ENCODE assay signal across 28 cellular contexts in genomic region chr1:156647351-156647750, GRCh38. TPM values are rescaled to one million over a fixed set of nuclear protein-coding genes. Genes with fewer than 3 reads are reported as not detected.
"Had no signal": no experiment of that assay in that cellular context is flagged by ENCODE, and none has a peak within 500 bp of the region (broad histone marks: within the 10 kb centered on the region; RNA-seq: fewer than 3 reads in every experiment).

No MANE protein-coding gene starts in this region.

- ATAC-seq: effector memory CD8-positive, alpha-beta T cell; left lobe of liver; natural killer cell; stimulated activated effector memory CD8-positive, alpha-beta T cell treated with anti-CD3 and anti-CD28 coated beads, Interleukin-12 subunit alpha, Interleukin-12 subunit beta, amount 100 ng/mL, for 72 hours had no signal

- H3K79me2 ChIP-seq: parathyroid adenoma had no signal

- H3K9ac ChIP-seq: parathyroid adenoma had no signal

- H3K9me3 ChIP-seq: sigmoid colon, stomach, thyroid gland, vagina had no signal

- H3K4me1 ChIP-seq: parathyroid adenoma had no signal

- H2AFZ ChIP-seq: parathyroid adenoma had no signal

- DNase-seq: effector memory CD8-positive, alpha-beta T cell; head of caudate nucleus; natural killer cell; occipital lobe; sigmoid colon; stimulated activated CD4-positive, alpha-beta T cell treated with anti-CD3 and anti-CD28 coated beads, Interleukin-2, amount 100 ng/mL, for 24 hours; stimulated activated CD4-positive, alpha-beta T cell treated with anti-CD3 and anti-CD28 coated beads, Interleukin-4, amount 100 ng/mL, for 24 hours; stimulated activated naive CD4-positive, alpha-beta T cell treated with Interleukin-2 at 50 U/mL for 16 hours; stomach; thyroid gland; trophoblast cell had no signal

- H3K4me3 ChIP-seq: coronary artery, lung, sigmoid colon, stomach, thyroid gland, vagina had no signal

- H3K27ac ChIP-seq: coronary artery, parathyroid adenoma, sigmoid colon, stomach, thyroid gland, vagina had no signal

- FAIRE-seq: endometrium, frontal cortex, keratinocyte had no signal

- H3K27me3 ChIP-seq: vagina had no signal

- H3K36me3 ChIP-seq: sigmoid colon, stomach, thyroid gland, vagina had no signal

RNA-seq across cellular contexts. Expression of gene BCAN, which starts 5.4 kb away (rescaled TPM):
- total RNA-seq: dermis microvascular lymphatic vessel endothelial cell, fibroblast of villous mesenchyme, glomerular endothelial cell, left lobe of liver, liver, mononuclear cell, progenitor cell of endocrine pancreas, subcutaneous adipose tissue had no signal
- polyA plus RNA-seq: keratinocyte, neural cell had no signal

RNA-seq across cellular contexts. Expression of gene HAPLN2, which starts 28.1 kb away (rescaled TPM):
- total RNA-seq: dermis microvascular lymphatic vessel endothelial cell, fibroblast of villous mesenchyme, glomerular endothelial cell, left lobe of liver, natural killer cell, occipital lobe, stomach, vagina had no signal
- polyA plus RNA-seq: keratinocyte had no signal

RNA-seq across cellular contexts. Expression of gene NES, which starts 29.9 kb away (rescaled TPM):
- total RNA-seq: mononuclear cell, natural killer cell had no signal
- polyA plus RNA-seq: keratinocyte had no signal
